17 cellular contexts compared by ENCODE assay signal in genomic region chr16:10779908-10780307, GRCh38. TPM values are rescaled to one million over a fixed set of nuclear protein-coding genes. Genes with fewer than 3 reads are reported as not detected.
DNase-seq lines count a peak whose midpoint lies in the region; ATAC-seq, FAIRE-seq and TF ChIP-seq lines count a peak whose summit lies in the region.
"Not testable (repeated sequence)": the region's sequence is repeated elsewhere in the genome, so short reads cannot be mapped to it uniquely, and the experiment has no call there.
"Had no signal": no experiment of that assay in that cellular context is flagged by ENCODE, and none has a peak within 500 bp of the region (broad histone marks: within the 10 kb centered on the region; RNA-seq: fewer than 3 reads in every experiment).

No MANE protein-coding gene starts in this region.

- not testable (repeated sequence) for H3K9me3 Mint-ChIP-seq in stimulated activated memory B cell treated with anti-CD40 and anti-IgM and Interleukin-4, amounts not matched to agents 10 μg/mL and 1 μg/mL and 100 μg/mL, for 72 hours; stimulated activated naive B cell treated with anti-CD40 and anti-IgM and Interleukin-4, amounts not matched to agents 10 μg/mL and 1 μg/mL and 100 μg/mL, for 72 hours

- not testable (repeated sequence) for H3K4me3 Mint-ChIP-seq in stimulated activated memory B cell treated with anti-CD40 and anti-IgM and Interleukin-4, amounts not matched to agents 10 μg/mL and 1 μg/mL and 100 μg/mL, for 72 hours; stimulated activated naive B cell treated with anti-CD40 and anti-IgM and Interleukin-4, amounts not matched to agents 10 μg/mL and 1 μg/mL and 100 μg/mL, for 72 hours

- H3K9me3 ChIP-seq in OCI-LY3 (ENCODE audit: insufficient read depth, low read length); GM12878 (replicated peaks; ENCODE audit: control insufficient read depth, insufficient read depth, low read length); K562 (replicated peaks; ENCODE audit: control insufficient read depth, insufficient read depth, low read depth, low read length): not testable (repeated sequence)

- not testable (repeated sequence) for H2AFZ ChIP-seq in KMS-11 (ENCODE audit: low read depth); OCI-LY3 (ENCODE audit: low read depth, low read length); GM12878 (ENCODE audit: control insufficient read depth, low read depth, low read length); K562 (ENCODE audit: low read depth, low read length)

- CTCF ChIA-PET in GM12878 (lab: Yijun Ruan, JAX): interaction anchor here (0.7 to 1.7 kb wide), 2 partner anchors 96 to 98 kb away, joined by 3 to 5 read pairs; no protein-coding TSS in a partner anchor
- CTCF ChIA-PET in K562 (lab: Yijun Ruan, JAX; ENCODE audit: low intra/inter-chr PET ratio): not testable (repeated sequence)

- WGBS in GM12878 (ENCODE audit: insufficient coverage, insufficient replicate concordance, low lambda C conversion rate, missing lambda C conversion rate): 99% methylated on average over 6 of the region's 6 CpGs
- 10% methylated on average over 6 of the region's 6 CpGs for WGBS in K562 (ENCODE audit: insufficient coverage, low coverage, missing lambda C conversion rate)

- not testable (repeated sequence) for H3K9ac ChIP-seq in KMS-11; OCI-LY3 (ENCODE audit: low read length); GM12878 (ENCODE audit: control insufficient read depth, insufficient read depth, low read length); K562 (ENCODE audit: insufficient read depth in 1 of 2, low read depth in 2 of 2, low read length in 2 of 2)

- H4K20me1 ChIP-seq in KMS-11 (ENCODE audit: insufficient read depth); OCI-LY3 (ENCODE audit: insufficient read depth, low read length); GM12878 (ENCODE audit: control insufficient read depth, insufficient read depth); K562 (replicated peaks; ENCODE audit: control insufficient read depth, insufficient read depth, low read length): not testable (repeated sequence)

- H3K27me3 Mint-ChIP-seq in stimulated activated memory B cell treated with anti-CD40 and anti-IgM and Interleukin-4, amounts not matched to agents 10 μg/mL and 1 μg/mL and 100 μg/mL, for 72 hours; stimulated activated naive B cell treated with anti-CD40 and anti-IgM and Interleukin-4, amounts not matched to agents 10 μg/mL and 1 μg/mL and 100 μg/mL, for 72 hours: not testable (repeated sequence)

- not testable (repeated sequence) for TF ChIP-seq EP300 in GM12878 (IDR thresholded peaks at IDR 0.05; ENCODE audit: borderline replicate concordance in 1 of 2, control insufficient read depth in 1 of 2, low read depth in 2 of 2, low read length in 2 of 2); K562 (IDR thresholded peaks at IDR 0.05; ENCODE audit: low read length)

- POLR2A ChIA-PET in GM12878 (lab: Charles Lee) (interaction anchor here (0.8 to 1.6 kb wide), 4 partner anchors 23 to 112 kb away, joined by 3 to 6 read pairs (median 4); no protein-coding TSS in a partner anchor), K562 (lab: Yijun Ruan, JAX) (interaction anchor here (0.6 kb wide), 1 partner anchor 12 kb away, joined by 3 read pairs; no protein-coding TSS in a partner anchor)

- H3K27me3 ChIP-seq in KMS-11 (ENCODE audit: insufficient read depth, low read depth): peaks cover 18% of the 10 kb centered on the region
- not testable (repeated sequence) for H3K27me3 ChIP-seq in OCI-LY3 (ENCODE audit: low read depth, low read length); GM12878 (replicated peaks in 1 of 2; ENCODE audit: control insufficient read depth in 2 of 2, insufficient read depth in 2 of 2, low read length in 1 of 2)
- H3K27me3 ChIP-seq in K562 (ENCODE audit: control insufficient read depth in 2 of 2, insufficient read depth in 2 of 2, low read length in 2 of 2): peaks cover 33% of the 10 kb centered on the region in 2 experiments

- not testable (repeated sequence) for TF ChIP-seq CTCF in KMS-11 (conservative IDR thresholded peaks at IDR 0.05; ENCODE audit: low read depth, low read length); OCI-LY3 (IDR thresholded peaks at IDR 0.05; ENCODE audit: low read depth, low read length); GM12878 (IDR thresholded peaks at IDR 0.05 in 2 of 3, conservative IDR thresholded peaks at IDR 0.05 in 1 of 3; ENCODE audit: control insufficient read depth in 2 of 3, extremely low read depth in 1 of 3, insufficient read depth in 1 of 3, low read depth in 3 of 3, low read length in 3 of 3); K562 (IDR thresholded peaks at IDR 0.05 in 2 of 3, conservative IDR thresholded peaks at IDR 0.05 in 1 of 3; ENCODE audit: insufficient read depth in 2 of 3, low read depth in 1 of 3, low read length in 3 of 3)

- H3K27ac Mint-ChIP-seq in stimulated activated memory B cell treated with anti-CD40 and anti-IgM and Interleukin-4, amounts not matched to agents 10 μg/mL and 1 μg/mL and 100 μg/mL, for 72 hours: peak overlapping the region; percentile 88
- H3K27ac Mint-ChIP-seq in stimulated activated naive B cell treated with anti-CD40 and anti-IgM and Interleukin-4, amounts not matched to agents 10 μg/mL and 1 μg/mL and 100 μg/mL, for 72 hours: peak overlapping the region; percentile 93

- not testable (repeated sequence) for H3K9me1 ChIP-seq in K562 (ENCODE audit: control insufficient read depth, insufficient read depth, low read length)

- peaks cover 46% of the 10 kb centered on the region for H3K4me1 ChIP-seq in KMS-11 (ENCODE audit: low read depth, poor library complexity, severe bottlenecking)
- H3K4me1 ChIP-seq in OCI-LY3 (ENCODE audit: low read length): peaks cover 56% of the 10 kb centered on the region
- peaks cover 26% of the 10 kb centered on the region for H3K4me1 ChIP-seq in GM12878 (ENCODE audit: control insufficient read depth, insufficient read depth, low read length)
- not testable (repeated sequence) for H3K4me1 ChIP-seq in K562 (replicated peaks in 1 of 2; ENCODE audit: control insufficient read depth in 2 of 2, insufficient read depth in 2 of 2, low read length in 2 of 2)

- intact Hi-C loops in GM12878 (cut with micrococcal nuclease; ENCODE audit: unreplicated experiment); K562 (cut with micrococcal nuclease): not testable (repeated sequence)

- H3K4me2 ChIP-seq in KMS-11: peak overlapping the region; percentile 57
- peak overlapping the region; percentile 65; the same call in 1 of the 2 replicates for H3K4me2 ChIP-seq in OCI-LY3 (ENCODE audit: low read length)
- not testable (repeated sequence) for H3K4me2 ChIP-seq in GM12878 (ENCODE audit: control insufficient read depth, insufficient read depth); K562 (ENCODE audit: insufficient read depth, low read length)

- not testable (repeated sequence) for H3K4me3 ChIP-seq in KMS-11 (IDR thresholded peaks at IDR 0.05; ENCODE audit: insufficient read depth, low read depth, low read length); OCI-LY3 (ENCODE audit: low read length); GM12878; K562

- in situ Hi-C loops in GM12878 (cut with MboI); K562 (cut with MboI): not testable (repeated sequence)

- RAD21 ChIA-PET in GM12878 (lab: Charles Lee; ENCODE audit: unreplicated experiment): interaction anchor here (1.1 to 3.6 kb wide), 9 partner anchors 19 to 111 kb away, joined by 3 to 15 read pairs (median 4); partner anchors contain the start of genes CIITA and TVP23A

- not testable (repeated sequence) for ATAC-seq in GM12878; K562; stimulated activated memory B cell treated with anti-CD40 and anti-IgM and Interleukin-4, amounts not matched to agents 10 μg/mL and 1 μg/mL and 100 μg/mL, for 72 hours; stimulated activated naive B cell treated with anti-CD40 and anti-IgM and Interleukin-4, amounts not matched to agents 10 μg/mL and 1 μg/mL and 100 μg/mL, for 72 hours (replicated peaks)

- H3K36me3 Mint-ChIP-seq in stimulated activated memory B cell treated with anti-CD40 and anti-IgM and Interleukin-4, amounts not matched to agents 10 μg/mL and 1 μg/mL and 100 μg/mL, for 72 hours; stimulated activated naive B cell treated with anti-CD40 and anti-IgM and Interleukin-4, amounts not matched to agents 10 μg/mL and 1 μg/mL and 100 μg/mL, for 72 hours: not testable (repeated sequence)

- not testable (repeated sequence) for TF ChIP-seq RAD21 in GM12878 (IDR thresholded peaks at IDR 0.05; ENCODE audit: insufficient read depth, low read depth, low read length); K562 (CRISPR knock-in tag; conservative IDR thresholded peaks at IDR 0.05 in 1 of 2, IDR thresholded peaks at IDR 0.05 in 1 of 2)

- FAIRE-seq in GM12878 (lab: Jason Lieb, UNC); K562 (lab: Jason Lieb, UNC): not testable (repeated sequence)

- not testable (repeated sequence) for H3K79me2 ChIP-seq in KMS-11 (ENCODE audit: insufficient read depth, low read depth); OCI-LY3 (ENCODE audit: low read length); GM12878 (ENCODE audit: control insufficient read depth, insufficient read depth, low read length); K562 (ENCODE audit: control insufficient read depth, insufficient read depth, low read length)

- SMC1A ChIA-PET in GM12878 (lab: Charles Lee; ENCODE audit: uncharacterized antibody, unreplicated experiment): interaction anchor here (0.6 to 2.8 kb wide), 8 partner anchors 24 to 134 kb away, joined by 3 to 12 read pairs (median 5); no protein-coding TSS in a partner anchor

- H3K27ac ChIP-seq in KMS-11; OCI-LY3 (ENCODE audit: low read length); GM12878 (ENCODE audit: control insufficient read depth, insufficient read depth); K562 (ENCODE audit: extremely low read depth, low read depth, low read length): not testable (repeated sequence)

- not testable (repeated sequence) for H3K36me3 ChIP-seq in KMS-11 (ENCODE audit: insufficient read depth); OCI-LY3 (replicated peaks; ENCODE audit: low read depth, low read length); GM12878 (ENCODE audit: control insufficient read depth in 2 of 2, insufficient read depth in 2 of 2, low read length in 1 of 2); K562 (ENCODE audit: control insufficient read depth, insufficient read depth, low read length)

- not testable (repeated sequence) for TF ChIP-seq POLR2A in GM12878 (IDR thresholded peaks at IDR 0.05; ENCODE audit: low read depth, low read length); K562 (conservative IDR thresholded peaks at IDR 0.05)

- DNase-seq in GM12878 (ENCODE audit: low read depth, low spot score); K562 (ENCODE audit: extremely low read depth in 1 of 4, low spot score in 3 of 4); stimulated activated naive B cell treated with anti-CD40 and anti-IgM and Interleukin-4, amounts not matched to agents 10 μg/mL and 1 μg/mL and 100 μg/mL, for 72 hours: not testable (repeated sequence)

- H3K4me1 Mint-ChIP-seq in stimulated activated memory B cell treated with anti-CD40 and anti-IgM and Interleukin-4, amounts not matched to agents 10 μg/mL and 1 μg/mL and 100 μg/mL, for 72 hours: peaks cover 70% of the 10 kb centered on the region
- peaks cover 42 to 75% of the 10 kb centered on the region in 2 donors for H3K4me1 Mint-ChIP-seq in stimulated activated naive B cell treated with anti-CD40 and anti-IgM and Interleukin-4, amounts not matched to agents 10 μg/mL and 1 μg/mL and 100 μg/mL, for 72 hours

- BruUV-seq in GM12878 (replicated peaks; lab: Mats Ljungman, UMichigan); K562 (replicated peaks; lab: Mats Ljungman, UMichigan): not testable (repeated sequence)

RNA-seq across cellular contexts. Expression of gene NUBP1, which starts 36.3 kb away (rescaled TPM):
- total RNA-seq in GM12878 (2013; cell fraction: nucleolus; rRNA removed): 11.1 and 12.4 TPM in 2 replicates
- 49.6 and 56.9 TPM in 2 replicates for total RNA-seq in GM12878 (2014; rRNA removed)
- total RNA-seq in GM12878 (2014; rRNA removed; fragmentation: Illumina TruSeq; extraction: Trizol): 53.6 and 55.1 TPM in 2 replicates
- 46.7 and 53.3 TPM in 2 replicates for total RNA-seq in GM12878 (2021)
- polyA plus RNA-seq in GM12878 (2011; ENCODE audit: low read depth): 33.6 TPM
- polyA plus RNA-seq in GM12878 (2011; rRNA removed): 64.3 and 74.9 TPM in 2 replicates
- 82.8 and 88.2 TPM in 2 replicates for polyA plus RNA-seq in GM12878 (2011; cell fraction: cytosol; rRNA removed)
- polyA plus RNA-seq in GM12878 (2011; cell fraction: nucleus; rRNA removed): 47.6 and 55.6 TPM in 2 replicates
- polyA plus RNA-seq in GM12878 (2012): 40.3 and 47.4 TPM in 2 replicates
- polyA plus RNA-seq in GM12878 (2014; fragmentation: Illumina TruSeq; extraction: Trizol): 51.5 and 66.9 TPM in 2 replicates
- 10 to 100 TPM; 31.0 to 36.3 TPM for polyA plus RNA-seq in GM12878 (2014; fragmentation: Nextera tagmentation; extraction: Ambion mirVana)
- polyA plus RNA-seq in GM12878 (2014; rRNA removed): 62.8 and 65.7 TPM in 2 replicates
- 10 to 100 TPM; 59.7 to 60.7 TPM for polyA plus RNA-seq in GM12878 (2016; fragmentation: Nextera tagmentation; extraction: Ambion mirVana)
- polyA minus RNA-seq in GM12878 (2011; rRNA and poly(A)+ RNA removed): 36.2 and 42.1 TPM in 2 replicates
- polyA minus RNA-seq in GM12878 (2011; cell fraction: cytosol; rRNA and poly(A)+ RNA removed): 20.0 and 22.7 TPM in 2 replicates
- 8.1 and 12.7 TPM in 2 replicates for polyA minus RNA-seq in GM12878 (2011; cell fraction: nucleus; rRNA and poly(A)+ RNA removed)
- total RNA-seq in K562 (2011; cell fraction: chromatin; rRNA removed; ENCODE audit: low replicate concordance): 6.2 and 11.8 TPM in 2 replicates
- 8.0 and 9.7 TPM in 2 replicates for total RNA-seq in K562 (2011; cell fraction: nucleolus; rRNA removed)
- 8.5 and 8.6 TPM in 2 replicates for total RNA-seq in K562 (2011; cell fraction: nucleoplasm; rRNA removed)
- 39.7 and 42.2 TPM in 2 replicates for total RNA-seq in K562 (2014; rRNA removed)
- total RNA-seq in K562 (2014; rRNA removed; fragmentation: Illumina TruSeq; extraction: Trizol): 30.4 and 31.9 TPM in 2 replicates
- total RNA-seq in K562 (2015; rRNA removed; fragmentation: Illumina TruSeq; extraction: Trizol): 51.6 and 55.1 TPM in 2 replicates
- 30.0 and 35.6 TPM in 2 replicates for total RNA-seq in K562 (2021)
- 29.5 and 35.6 TPM in 2 replicates for polyA plus RNA-seq in K562 (2011; rRNA removed)
- 30.0 and 31.9 TPM in 2 replicates for polyA plus RNA-seq in K562 (2011; cell fraction: cytosol; rRNA removed)
- 14.6 and 15.5 TPM in 2 replicates for polyA plus RNA-seq in K562 (2011; cell fraction: nucleus; rRNA removed)
- 32.3 and 38.4 TPM in 2 replicates for polyA plus RNA-seq in K562 (2012)
- polyA plus RNA-seq in K562 (2014; fragmentation: Illumina TruSeq; extraction: Trizol): 41.3 and 44.2 TPM in 2 replicates
- 10 to 100 TPM; 17.2 to 20.9 TPM for polyA plus RNA-seq in K562 (2014; fragmentation: Nextera tagmentation; extraction: Ambion mirVana)
- 38.5 and 45.0 TPM in 2 replicates for polyA plus RNA-seq in K562 (2014; rRNA removed)
- 15.6 and 22.6 TPM in 2 replicates for polyA minus RNA-seq in K562 (2011; rRNA and poly(A)+ RNA removed)
- 12.1 and 16.4 TPM in 2 replicates for polyA minus RNA-seq in K562 (2011; cell fraction: cytosol; rRNA and poly(A)+ RNA removed)
- polyA minus RNA-seq in K562 (2011; cell fraction: nucleus; rRNA and poly(A)+ RNA removed): 4.0 and 5.1 TPM in 2 replicates

RNA-seq across cellular contexts. Expression of gene TVP23A, which starts 38.7 kb away (rescaled TPM):
- total RNA-seq in GM12878 (2013; cell fraction: nucleolus; rRNA removed): 10.6 and 11.7 TPM in 2 replicates
- total RNA-seq in GM12878 (2014; rRNA removed): 1.1 and 1.9 TPM in 2 replicates
- total RNA-seq in GM12878 (2014; rRNA removed; fragmentation: Illumina TruSeq; extraction: Trizol): 1.5 and 1.7 TPM in 2 replicates
- 1.6 and 1.7 TPM in 2 replicates for total RNA-seq in GM12878 (2021)
- polyA plus RNA-seq in GM12878 (2011; ENCODE audit: low read depth): 3.2 TPM
- 2.6 and 2.8 TPM in 2 replicates for polyA plus RNA-seq in GM12878 (2011; rRNA removed)
- 1.2 and 1.6 TPM in 2 replicates for polyA plus RNA-seq in GM12878 (2011; cell fraction: cytosol; rRNA removed)
- 1.2 and 1.8 TPM in 2 replicates for polyA plus RNA-seq in GM12878 (2011; cell fraction: nucleus; rRNA removed)
- 6.8 and 7.4 TPM in 2 replicates for polyA plus RNA-seq in GM12878 (2012)
- 1.9 and 2.8 TPM in 2 replicates for polyA plus RNA-seq in GM12878 (2014; fragmentation: Illumina TruSeq; extraction: Trizol)
- 1 to 10 TPM; 4.6 to 6.4 TPM for polyA plus RNA-seq in GM12878 (2014; fragmentation: Nextera tagmentation; extraction: Ambion mirVana)
- 1.4 and 1.8 TPM in 2 replicates for polyA plus RNA-seq in GM12878 (2014; rRNA removed)
- 1 to 10 TPM; 3.4 to 3.6 TPM for polyA plus RNA-seq in GM12878 (2016; fragmentation: Nextera tagmentation; extraction: Ambion mirVana)
- polyA minus RNA-seq in GM12878 (2011; rRNA and poly(A)+ RNA removed): 0.88 and 1.5 TPM in 2 replicates
- polyA minus RNA-seq in GM12878 (2011; cell fraction: cytosol; rRNA and poly(A)+ RNA removed): 0.94 TPM in 1 of 2 replicates, not detected in the other
- 0.57 and 0.60 TPM in 2 replicates for polyA minus RNA-seq in GM12878 (2011; cell fraction: nucleus; rRNA and poly(A)+ RNA removed)
- total RNA-seq in K562 (2011; cell fraction: chromatin; rRNA removed; ENCODE audit: low replicate concordance): 0.63 and 1.5 TPM in 2 replicates
- total RNA-seq in K562 (2011; cell fraction: nucleolus; rRNA removed): 0.39 and 1.0 TPM in 2 replicates
- 0.51 and 1.4 TPM in 2 replicates for total RNA-seq in K562 (2011; cell fraction: nucleoplasm; rRNA removed)
- 0.77 TPM in 1 of 2 replicates, not detected in the other for total RNA-seq in K562 (2014; rRNA removed)
- not detected in 2 replicates for total RNA-seq in K562 (2014; rRNA removed; fragmentation: Illumina TruSeq; extraction: Trizol)
- not detected in 2 replicates for total RNA-seq in K562 (2015; rRNA removed; fragmentation: Illumina TruSeq; extraction: Trizol)
- total RNA-seq in K562 (2021): 0.04 and 0.09 TPM in 2 replicates
- polyA plus RNA-seq in K562 (2011; rRNA removed): 0.36 and 1.0 TPM in 2 replicates
- 0.73 and 0.87 TPM in 2 replicates for polyA plus RNA-seq in K562 (2011; cell fraction: cytosol; rRNA removed)
- polyA plus RNA-seq in K562 (2011; cell fraction: nucleus; rRNA removed): 0.81 and 1.9 TPM in 2 replicates
- polyA plus RNA-seq in K562 (2012): 0.29 and 0.39 TPM in 2 replicates
- 0.11 TPM in 1 of 2 replicates, not detected in the other for polyA plus RNA-seq in K562 (2014; fragmentation: Illumina TruSeq; extraction: Trizol)
- polyA plus RNA-seq in K562 (2014; fragmentation: Nextera tagmentation; extraction: Ambion mirVana): under 1 TPM; 0.04 to 0.08 TPM
- polyA plus RNA-seq in K562 (2014; rRNA removed): 0.12 TPM in 1 of 2 replicates, not detected in the other
- 0.32 and 0.93 TPM in 2 replicates for polyA minus RNA-seq in K562 (2011; rRNA and poly(A)+ RNA removed)
- polyA minus RNA-seq in K562 (2011; cell fraction: cytosol; rRNA and poly(A)+ RNA removed): not detected in 2 replicates
- 0.40 and 1.00 TPM in 2 replicates for polyA minus RNA-seq in K562 (2011; cell fraction: nucleus; rRNA and poly(A)+ RNA removed)
- total RNA-seq: A172; A673; Caco-2; CD4-positive, alpha-beta memory T cell; CD4-positive, alpha-beta T cell; CD8-positive, alpha-beta memory T cell; CD8-positive, alpha-beta T cell; Daoy had no signal
- polyA plus RNA-seq: AG04450; BJ; CD4-positive, CD25-positive, alpha-beta regulatory T cell had no signal
